In genomic region chr14:73833530-73834257, GRCh38 we compare ENCODE assay signal across 11 cellular contexts.
DNase-seq lines count a peak whose midpoint lies in the region; ATAC-seq and TF ChIP-seq lines count a peak whose summit lies in the region.
"Had no signal": no experiment of that assay in that cellular context is flagged by ENCODE, and none has a peak within 500 bp of the region (broad histone marks: within the 10 kb centered on the region; RNA-seq: fewer than 3 reads in every experiment).

No MANE protein-coding gene starts in this region.

- no peak for ATAC-seq in activated naive CD8-positive, alpha-beta T cell treated with anti-CD3 and anti-CD28 coated beads, Interleukin-2, amount 50 U/mL, for 24 hours
- ATAC-seq: activated CD8-positive, alpha-beta T cell treated with anti-CD3 and anti-CD28 coated beads for 36 hours; mucosa of descending colon had no signal

- DNase-seq in ACHN (peak; percentile 96), NCI-H69 (lab: John Stamatoyannopoulos, UW) (peak; percentile 52), fibroblast of peridontal ligament (ENCODE audit: extremely low read depth) (peak; percentile 81), midbrain (lab: John Stamatoyannopoulos, UW) (peak; percentile 56), HEK293T (ENCODE audit: extremely low spot score) (no peak)
- no peak for DNase-seq in activated naive CD8-positive, alpha-beta T cell treated with anti-CD3 and anti-CD28 coated beads, Interleukin-2, amount 50 U/mL, for 24 hours
- no peak for DNase-seq in stimulated activated CD4-positive, alpha-beta T cell treated with anti-CD3 and anti-CD28 coated beads, Interleukin-1b, Interleukin-23, amount 100 ng/mL, for 48 hours
- no peak for DNase-seq in stimulated activated naive CD4-positive, alpha-beta T cell treated with Interleukin-2 at 50 U/mL for 16 hours (lab: John Stamatoyannopoulos, UW)
- DNase-seq: activated CD8-positive, alpha-beta T cell treated with anti-CD3 and anti-CD28 coated beads for 36 hours; mucosa of descending colon had no signal

- H3K27me3 Mint-ChIP-seq in activated naive CD8-positive, alpha-beta T cell treated with anti-CD3 and anti-CD28 coated beads, Interleukin-2, amount 50 U/mL, for 24 hours = no peaks in the 10 kb centered on the region
- H3K27me3 Mint-ChIP-seq: activated CD8-positive, alpha-beta T cell treated with anti-CD3 and anti-CD28 coated beads for 36 hours; B cell had no signal

- no peak overlapping the region for H3K4me3 Mint-ChIP-seq in activated naive CD8-positive, alpha-beta T cell treated with anti-CD3 and anti-CD28 coated beads, Interleukin-2, amount 50 U/mL, for 24 hours
- H3K4me3 Mint-ChIP-seq: activated CD8-positive, alpha-beta T cell treated with anti-CD3 and anti-CD28 coated beads for 36 hours; B cell had no signal

- CTCF ChIA-PET in HEK293T (lab: Yijun Ruan, JAX) = interaction anchor here (1.1 kb wide), 1 partner anchor 21 kb away, joined by 3 read pairs; no protein-coding TSS in a partner anchor

- H3K4me1 Mint-ChIP-seq in activated naive CD8-positive, alpha-beta T cell treated with anti-CD3 and anti-CD28 coated beads, Interleukin-2, amount 50 U/mL, for 24 hours = peaks cover 18% of the 10 kb centered on the region

- POLR2A ChIA-PET in HEK293T (lab: Yijun Ruan, JAX) = interaction anchor here (2.3 kb wide), 1 partner anchor 18 kb away, joined by 7 read pairs; the partner anchor contains the start of gene PTGR2

- in situ Hi-C loops in ACHN (cut with HindIII; ENCODE audit: low pct_ligation_motif_present, low pct_unique_long_range_greater_than_20kb, low sequenced_read_pairs) = no loop called here

- H3K27ac Mint-ChIP-seq in activated naive CD8-positive, alpha-beta T cell treated with anti-CD3 and anti-CD28 coated beads, Interleukin-2, amount 50 U/mL, for 24 hours = no peak overlapping the region
- H3K27ac Mint-ChIP-seq: activated CD8-positive, alpha-beta T cell treated with anti-CD3 and anti-CD28 coated beads for 36 hours; B cell had no signal

- no peaks in the 10 kb centered on the region for H3K36me3 Mint-ChIP-seq in activated naive CD8-positive, alpha-beta T cell treated with anti-CD3 and anti-CD28 coated beads, Interleukin-2, amount 50 U/mL, for 24 hours (ENCODE audit: low read depth)

- no peaks in the 10 kb centered on the region for H3K9me3 Mint-ChIP-seq in activated naive CD8-positive, alpha-beta T cell treated with anti-CD3 and anti-CD28 coated beads, Interleukin-2, amount 50 U/mL, for 24 hours
- H3K9me3 Mint-ChIP-seq: activated CD8-positive, alpha-beta T cell treated with anti-CD3 and anti-CD28 coated beads for 36 hours had no signal

TF ChIP-seq in HEK293T, 16 proteins besides CTCF, POLR2A, EP300 and RAD21:
- TF ChIP-seq ELF4 (IDR thresholded peaks at IDR 0.05) (no peak), TARDBP (IDR thresholded peaks at IDR 0.05) (no peak)
TF ChIP-seq in HEK293T: peak in this region for 0.

Comparison
In these comparisons a context has a peak if more than half of its experiments do, and no peak if none do; other contexts are left out.
1. DNase-seq: peak in ACHN (single experiment), NCI-H69 (single experiment), fibroblast of peridontal ligament (single experiment) and midbrain (single experiment); none in activated naive CD8-positive, alpha-beta T cell treated with anti-CD3 and anti-CD28 coated beads, Interleukin-2, amount 50 U/mL, for 24 hours (single experiment), stimulated activated CD4-positive, alpha-beta T cell treated with anti-CD3 and anti-CD28 coated beads, Interleukin-1b, Interleukin-23, amount 100 ng/mL, for 48 hours (single experiment), HEK293T (single experiment) and stimulated activated naive CD4-positive, alpha-beta T cell treated with Interleukin-2 at 50 U/mL for 16 hours (single experiment).